In the genomic region with DNA sequence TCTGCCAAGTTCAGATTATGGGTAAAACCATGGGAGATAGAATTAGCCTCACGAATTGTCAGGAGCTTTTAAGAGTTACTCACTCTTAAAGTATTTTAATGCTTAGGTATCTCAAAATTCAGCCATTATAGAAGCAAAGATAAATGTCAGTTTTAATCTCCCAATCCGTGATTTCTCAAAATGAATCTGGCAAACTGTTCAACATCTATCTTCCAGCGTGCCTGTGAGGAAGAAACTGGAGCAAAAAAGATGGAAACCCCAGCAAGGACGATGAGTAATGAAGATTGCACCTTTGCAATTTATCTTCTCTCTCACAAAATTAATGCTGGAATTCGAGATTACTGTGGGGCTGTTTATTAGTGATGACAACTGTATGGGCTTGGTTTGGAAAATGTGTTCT, we compare ENCODE assay signal across 2 cellular contexts.
TF ChIP-seq lines count a peak whose summit lies in the region.

No MANE protein-coding gene starts in this region.

TF ChIP-seq in SK-N-SH, 30 proteins besides CTCF, POLR2A, EP300 and RAD21:
- TF ChIP-seq, protein P1, sequence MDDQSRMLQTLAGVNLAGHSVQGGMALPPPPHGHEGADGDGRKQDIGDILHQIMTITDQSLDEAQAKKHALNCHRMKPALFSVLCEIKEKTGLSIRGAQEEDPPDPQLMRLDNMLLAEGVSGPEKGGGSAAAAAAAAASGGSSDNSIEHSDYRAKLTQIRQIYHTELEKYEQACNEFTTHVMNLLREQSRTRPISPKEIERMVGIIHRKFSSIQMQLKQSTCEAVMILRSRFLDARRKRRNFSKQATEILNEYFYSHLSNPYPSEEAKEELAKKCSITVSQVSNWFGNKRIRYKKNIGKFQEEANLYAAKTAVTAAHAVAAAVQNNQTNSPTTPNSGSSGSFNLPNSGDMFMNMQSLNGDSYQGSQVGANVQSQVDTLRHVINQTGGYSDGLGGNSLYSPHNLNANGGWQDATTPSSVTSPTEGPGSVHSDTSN (IDR thresholded peaks at IDR 0.05) = peak; percentile 73
- TF ChIP-seq SIN3A (IDR thresholded peaks at IDR 0.05; ENCODE audit: borderline replicate concordance, low read depth, low read length) (no peak), RFX5 (IDR thresholded peaks at IDR 0.05; ENCODE audit: low read length) (no peak), NFIC (IDR thresholded peaks at IDR 0.05; ENCODE audit: borderline replicate concordance) (no peak), JUND (IDR thresholded peaks at IDR 0.05) (0 out of 2 replicates have a peak, but pooled peaks have one; percentile 5)
TF ChIP-seq in SK-N-SH: peak in this region for 2.

TF ChIP-seq in K562, 482 proteins besides CTCF, POLR2A, EP300 and RAD21 (continued from another document):
- TF ChIP-seq PTBP1 (IDR thresholded peaks at IDR 0.05; ENCODE audit: low read depth, low read length) = no peak
- no peak for TF ChIP-seq U2AF1 (optimal IDR thresholded peaks at IDR 0.05; ENCODE audit: low read depth, low read length)
- TF ChIP-seq ELF4 (CRISPR knock-in tag; IDR thresholded peaks at IDR 0.05) = no peak
- TF ChIP-seq, protein P2, sequence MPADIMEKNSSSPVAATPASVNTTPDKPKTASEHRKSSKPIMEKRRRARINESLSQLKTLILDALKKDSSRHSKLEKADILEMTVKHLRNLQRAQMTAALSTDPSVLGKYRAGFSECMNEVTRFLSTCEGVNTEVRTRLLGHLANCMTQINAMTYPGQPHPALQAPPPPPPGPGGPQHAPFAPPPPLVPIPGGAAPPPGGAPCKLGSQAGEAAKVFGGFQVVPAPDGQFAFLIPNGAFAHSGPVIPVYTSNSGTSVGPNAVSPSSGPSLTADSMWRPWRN (IDR thresholded peaks at IDR 0.05; ENCODE audit: low read depth) = no peak
- TF ChIP-seq, protein P3, sequence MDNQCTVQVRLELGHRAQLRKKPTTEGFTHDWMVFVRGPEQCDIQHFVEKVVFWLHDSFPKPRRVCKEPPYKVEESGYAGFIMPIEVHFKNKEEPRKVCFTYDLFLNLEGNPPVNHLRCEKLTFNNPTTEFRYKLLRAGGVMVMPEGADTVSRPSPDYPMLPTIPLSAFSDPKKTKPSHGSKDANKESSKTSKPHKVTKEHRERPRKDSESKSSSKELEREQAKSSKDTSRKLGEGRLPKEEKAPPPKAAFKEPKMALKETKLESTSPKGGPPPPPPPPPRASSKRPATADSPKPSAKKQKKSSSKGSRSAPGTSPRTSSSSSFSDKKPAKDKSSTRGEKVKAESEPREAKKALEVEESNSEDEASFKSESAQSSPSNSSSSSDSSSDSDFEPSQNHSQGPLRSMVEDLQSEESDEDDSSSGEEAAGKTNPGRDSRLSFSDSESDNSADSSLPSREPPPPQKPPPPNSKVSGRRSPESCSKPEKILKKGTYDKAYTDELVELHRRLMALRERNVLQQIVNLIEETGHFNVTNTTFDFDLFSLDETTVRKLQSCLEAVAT (IDR thresholded peaks at IDR 0.05) = no peak
- TF ChIP-seq, protein P4, sequence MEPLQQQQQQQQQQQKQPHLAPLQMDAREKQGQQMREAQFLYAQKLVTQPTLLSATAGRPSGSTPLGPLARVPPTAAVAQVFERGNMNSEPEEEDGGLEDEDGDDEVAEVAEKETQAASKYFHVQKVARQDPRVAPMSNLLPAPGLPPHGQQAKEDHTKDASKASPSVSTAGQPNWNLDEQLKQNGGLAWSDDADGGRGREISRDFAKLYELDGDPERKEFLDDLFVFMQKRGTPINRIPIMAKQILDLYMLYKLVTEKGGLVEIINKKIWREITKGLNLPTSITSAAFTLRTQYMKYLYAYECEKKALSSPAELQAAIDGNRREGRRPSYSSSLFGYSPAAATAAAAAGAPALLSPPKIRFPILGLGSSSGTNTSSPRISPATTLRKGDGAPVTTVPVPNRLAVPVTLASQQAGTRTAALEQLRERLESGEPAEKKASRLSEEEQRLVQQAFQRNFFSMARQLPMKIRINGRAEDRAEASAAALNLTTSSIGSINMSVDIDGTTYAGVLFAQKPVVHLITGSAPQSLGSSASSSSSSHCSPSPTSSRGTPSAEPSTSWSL (CRISPR knock-in tag; IDR thresholded peaks at IDR 0.05; ENCODE audit: borderline replicate concordance) = no peak
- no peak for TF ChIP-seq ZZZ3 (IDR thresholded peaks at IDR 0.05)
- no peak for TF ChIP-seq ZNF695 (CRISPR knock-in tag; IDR thresholded peaks at IDR 0.05)
- no peak for TF ChIP-seq ZNF311 (CRISPR knock-in tag; IDR thresholded peaks at IDR 0.05)
- no peak for TF ChIP-seq TBL1XR1 (IDR thresholded peaks at IDR 0.05; ENCODE audit: low read length in 2 of 2)
- TF ChIP-seq, protein P5, sequence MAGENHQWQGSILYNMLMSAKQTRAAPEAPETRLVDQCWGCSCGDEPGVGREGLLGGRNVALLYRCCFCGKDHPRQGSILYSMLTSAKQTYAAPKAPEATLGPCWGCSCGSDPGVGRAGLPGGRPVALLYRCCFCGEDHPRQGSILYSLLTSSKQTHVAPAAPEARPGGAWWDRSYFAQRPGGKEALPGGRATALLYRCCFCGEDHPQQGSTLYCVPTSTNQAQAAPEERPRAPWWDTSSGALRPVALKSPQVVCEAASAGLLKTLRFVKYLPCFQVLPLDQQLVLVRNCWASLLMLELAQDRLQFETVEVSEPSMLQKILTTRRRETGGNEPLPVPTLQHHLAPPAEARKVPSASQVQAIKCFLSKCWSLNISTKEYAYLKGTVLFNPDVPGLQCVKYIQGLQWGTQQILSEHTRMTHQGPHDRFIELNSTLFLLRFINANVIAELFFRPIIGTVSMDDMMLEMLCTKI (IDR thresholded peaks at IDR 0.05; ENCODE audit: partially characterized antibody) = no peak
- TF ChIP-seq, protein P6, sequence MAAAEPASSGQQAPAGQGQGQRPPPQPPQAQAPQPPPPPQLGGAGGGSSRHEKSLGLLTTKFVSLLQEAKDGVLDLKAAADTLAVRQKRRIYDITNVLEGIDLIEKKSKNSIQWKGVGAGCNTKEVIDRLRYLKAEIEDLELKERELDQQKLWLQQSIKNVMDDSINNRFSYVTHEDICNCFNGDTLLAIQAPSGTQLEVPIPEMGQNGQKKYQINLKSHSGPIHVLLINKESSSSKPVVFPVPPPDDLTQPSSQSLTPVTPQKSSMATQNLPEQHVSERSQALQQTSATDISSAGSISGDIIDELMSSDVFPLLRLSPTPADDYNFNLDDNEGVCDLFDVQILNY (CRISPR knock-in tag; IDR thresholded peaks at IDR 0.05) = no peak
- TF ChIP-seq PHTF2 (CRISPR knock-in tag; IDR thresholded peaks at IDR 0.05) = no peak
